Comparison of ENCODE assay signal across 24 cellular contexts in genomic region chr1:221722254-221723017, GRCh38. TPM values are rescaled to one million over a fixed set of nuclear protein-coding genes. Genes with fewer than 3 reads are reported as not detected.
DNase-seq lines count a peak whose midpoint lies in the region; ATAC-seq, FAIRE-seq and TF ChIP-seq lines count a peak whose summit lies in the region.
"Had no signal": no experiment of that assay in that cellular context is flagged by ENCODE, and none has a peak within 500 bp of the region (broad histone marks: within the 10 kb centered on the region; RNA-seq: fewer than 3 reads in every experiment).

No MANE protein-coding gene starts in this region.

- H3K4me3 Mint-ChIP-seq in activated B cell treated with CpG ODN at 0.5 μM for 24 hours = no peak overlapping the region
- H3K4me3 Mint-ChIP-seq in immature natural killer cell = peak overlapping the region in 1 of 5 donors; percentile 21
- H3K4me3 Mint-ChIP-seq: activated T-helper 1 cell treated with anti-CD3 and anti-CD28 coated beads, Interleukin-12 subunit alpha, Interleukin-12 subunit beta, Interleukin-2, Interleukin-4 antibody, amounts not matched to agents 30 ng/mL and 10 ng/mL and 1 ng/mL, durations not matched to agents 14 hours and 24 hours and 36 hours; neural crest cell; T-helper 17 cell had no signal

- peaks cover 4% of the 10 kb centered on the region for H3K9me3 Mint-ChIP-seq in activated B cell treated with CpG ODN at 0.5 μM for 24 hours
- H3K9me3 Mint-ChIP-seq in immature natural killer cell = peaks cover 0 to 5% (median 0%) of the 10 kb centered on the region in 6 donors

- ATAC-seq in activated B cell treated with CpG ODN at 0.5 μM for 24 hours (ENCODE audit: low read depth) (no peak), GM18519 (IDR thresholded peaks at IDR 0.05; ENCODE audit: low FRiP score, unreplicated experiment) (no peak)
- ATAC-seq: HCT116, T-helper 17 cell had no signal

- no peaks in the 10 kb centered on the region for H3K36me3 ChIP-seq in skeletal muscle tissue (ENCODE audit: control insufficient read depth in 3 of 3, insufficient read depth in 3 of 3, low read length in 3 of 3)
- H3K36me3 ChIP-seq: heart right ventricle, stomach, vagina had no signal

- no peak overlapping the region for H3K4me3 ChIP-seq in skeletal muscle tissue (ENCODE audit: low read length in 3 of 3)
- H3K4me3 ChIP-seq: heart right ventricle, stomach, vagina had no signal

- POLR2A ChIA-PET in activated B cell treated with CpG ODN at 0.5 μM for 24 hours (lab: Charles Lee) = no interaction called here

- peaks cover 79% of the 10 kb centered on the region for H3K36me3 Mint-ChIP-seq in activated B cell treated with CpG ODN at 0.5 μM for 24 hours (ENCODE audit: low read depth)
- peaks cover 18 to 31% (median 28%) of the 10 kb centered on the region in 3 donors for H3K36me3 Mint-ChIP-seq in immature natural killer cell

- H3K4me1 Mint-ChIP-seq in activated B cell treated with CpG ODN at 0.5 μM for 24 hours (peaks cover 59% of the 10 kb centered on the region), immature natural killer cell (peaks cover 81 to 100% of the 10 kb centered on the region in 2 donors)

- peaks cover 37 to 72% (median 44%) of the 10 kb centered on the region in 3 donors for H3K4me1 ChIP-seq in skeletal muscle tissue (ENCODE audit: control insufficient read depth in 3 of 3, insufficient read depth in 3 of 3, low read length in 3 of 3)

- no peaks in the 10 kb centered on the region for H3K27me3 ChIP-seq in skeletal muscle tissue (ENCODE audit: control insufficient read depth in 3 of 3, insufficient read depth in 3 of 3, low read length in 3 of 3)
- H3K27me3 ChIP-seq: heart right ventricle, stomach, vagina had no signal

- TF ChIP-seq CTCF in activated B cell treated with CpG ODN at 0.5 μM for 24 hours (IDR thresholded peaks at IDR 0.05) = no peak

- H3K27me3 Mint-ChIP-seq in activated B cell treated with CpG ODN at 0.5 μM for 24 hours = no peaks in the 10 kb centered on the region
- peaks cover 0 to 2% (median 0%) of the 10 kb centered on the region in 3 donors for H3K27me3 Mint-ChIP-seq in immature natural killer cell (ENCODE audit: low read depth in 3 of 3)
- H3K27me3 Mint-ChIP-seq: T-helper 17 cell had no signal

- H3K9me3 ChIP-seq in skeletal muscle tissue (ENCODE audit: control insufficient read depth in 3 of 3, low read length in 3 of 3) = no peaks in the 10 kb centered on the region
- H3K9me3 ChIP-seq: vagina had no signal

- peak overlapping the region; percentile 10 for H3K27ac ChIP-seq in skeletal muscle tissue (ENCODE audit: low read depth, low read length)
- H3K27ac ChIP-seq: vagina, VCaP had no signal

- peak overlapping the region; percentile 32 for H3K27ac Mint-ChIP-seq in activated B cell treated with CpG ODN at 0.5 μM for 24 hours
- peak overlapping the region; percentile 52 to 81 (median 70) for H3K27ac Mint-ChIP-seq in immature natural killer cell

- no peak overlapping the region for H3K9ac ChIP-seq in skeletal muscle tissue (ENCODE audit: low read depth in 1 of 3, low read length in 3 of 3)

- CTCF ChIA-PET in activated B cell treated with CpG ODN at 0.5 μM for 24 hours (lab: Charles Lee) = no interaction called here

- peak; percentile 58 for FAIRE-seq in GM19239 (lab: Jason Lieb, UNC)
- FAIRE-seq: bronchial epithelial cell had no signal

- intact Hi-C loops in activated B cell treated with CpG ODN at 0.5 μM for 24 hours (cut with micrococcal nuclease) = no loop called here

- DNase-seq in GM19239 (ENCODE audit: insufficient read length, low spot score) = no peak
- DNase-seq in activated B cell treated with CpG ODN at 0.5 μM for 24 hours = no peak
- DNase-seq in immature natural killer cell = no peak
- no peak for DNase-seq in effector CD4-positive, alpha-beta T cell
- no peak for DNase-seq in pons (ENCODE audit: low spot score)
- DNase-seq: effector CD8-positive, alpha-beta T cell; GDM1; heart right ventricle; islet precursor cell; KG1; NCI-H1092; NCI-H524; retina; SHP77 treated with DMSO at 0.1 percent for 48 hours; stomach; T-helper 17 cell had no signal

RNA-seq across cellular contexts. Expression of gene DUSP10, which starts 19.5 kb away (rescaled TPM):
- total RNA-seq in activated B cell treated with CpG ODN at 0.5 μM for 24 hours (36.6 and 39.5 TPM in 2 replicates), skeletal muscle tissue (28.2 TPM)
- polyA plus RNA-seq in immature natural killer cell = 10 to 100 TPM; 10.7 to 25.6 (median 14.7) TPM
